ENCODE assay signal across 2 cellular contexts in genomic region chr22:22397292-22397870, GRCh38.
A peak's percentile ranks its signal among the peaks of the same experiment; 100 is the strongest.
TF ChIP-seq lines count a peak whose summit lies in the region.

No MANE protein-coding gene starts in this region.

TF ChIP-seq in SK-N-SH treated with all-trans-retinoic acid at 6 μM for 48 hours, 23 proteins besides CTCF, POLR2A, EP300 and RAD21 (continued from another document):
- TF ChIP-seq CSRNP3 (CRISPR knock-in tag; IDR thresholded peaks at IDR 0.05) (no peak), GLIS3 (CRISPR knock-in tag; IDR thresholded peaks at IDR 0.05) (no peak), ZC3H10 (CRISPR knock-in tag; IDR thresholded peaks at IDR 0.05) (no peak), POU6F1 (CRISPR knock-in tag; IDR thresholded peaks at IDR 0.05; ENCODE audit: borderline replicate concordance, low read depth) (no peak), OSR1 (CRISPR knock-in tag; IDR thresholded peaks at IDR 0.05) (no peak), TOX (CRISPR knock-in tag; IDR thresholded peaks at IDR 0.05; ENCODE audit: borderline replicate concordance) (no peak), SNAI2 (CRISPR knock-in tag; IDR thresholded peaks at IDR 0.05) (no peak), ZFP3 (CRISPR knock-in tag; IDR thresholded peaks at IDR 0.05) (no peak)

TF ChIP-seq in K562, 482 proteins besides CTCF, POLR2A, EP300 and RAD21 (continued from another document and continues in another):
- no peak for TF ChIP-seq FOXK1 (CRISPR knock-in tag; IDR thresholded peaks at IDR 0.05; ENCODE audit: borderline replicate concordance)
- 0 out of 2 replicates have a peak, but pooled peaks have one; percentile 66 for TF ChIP-seq FOXP1 (CRISPR knock-in tag; IDR thresholded peaks at IDR 0.05)
- 0 out of 2 replicates have a peak, but pooled peaks have one; percentile 22 for TF ChIP-seq CTBP1 (IDR thresholded peaks at IDR 0.05; ENCODE audit: borderline replicate concordance)
- TF ChIP-seq MAFG (tag; conservative IDR thresholded peaks at IDR 0.05): no peak
- TF ChIP-seq ATF2 (CRISPR knock-in tag; IDR thresholded peaks at IDR 0.05): no peak
- no peak for TF ChIP-seq DMBX1 (CRISPR knock-in tag; IDR thresholded peaks at IDR 0.05; ENCODE audit: borderline replicate concordance)
- TF ChIP-seq U2AF2 (optimal IDR thresholded peaks at IDR 0.05; ENCODE audit: low read depth, low read length): no peak
- peak; percentile 30; the same call in 1 of the 2 replicates for TF ChIP-seq SMC3 (conservative IDR thresholded peaks at IDR 0.05; ENCODE audit: insufficient read depth, low read depth, low read length)
- no peak for TF ChIP-seq ZC3H11A (IDR thresholded peaks at IDR 0.05; ENCODE audit: low read depth, low read length)
- TF ChIP-seq RUNX1 (IDR thresholded peaks at IDR 0.05; ENCODE audit: low read depth): no peak
- peak; percentile 42; the same call in 1 of the 2 replicates for TF ChIP-seq ESRRA (IDR thresholded peaks at IDR 0.05; ENCODE audit: borderline replicate concordance, low read depth)
- TF ChIP-seq ZNF239 (CRISPR knock-in tag; IDR thresholded peaks at IDR 0.05): no peak
- no peak for TF ChIP-seq ZNF324 (CRISPR knock-in tag; IDR thresholded peaks at IDR 0.05)
- TF ChIP-seq SPI1 (IDR thresholded peaks at IDR 0.05; ENCODE audit: borderline replicate concordance, low read depth, low read length): no peak
- TF ChIP-seq STAG1 (CRISPR knock-in tag; IDR thresholded peaks at IDR 0.05; ENCODE audit: borderline replicate concordance): no peak; the same call in 1 of the 2 replicates
- TF ChIP-seq LCOR (CRISPR knock-in tag; IDR thresholded peaks at IDR 0.05): no peak
- no peak for TF ChIP-seq ZNF696 (CRISPR knock-in tag; conservative IDR thresholded peaks at IDR 0.05)
- peak in 1 of 2 experiments; percentile 52; a peak in 1 of 4 replicates for TF ChIP-seq FOXA3 (CRISPR knock-in tag; conservative IDR thresholded peaks at IDR 0.05 in 1 of 2, IDR thresholded peaks at IDR 0.05 in 1 of 2)
- no peak for TF ChIP-seq CEBPG (CRISPR knock-in tag; IDR thresholded peaks at IDR 0.05)
- no peak for TF ChIP-seq CEBPG (tag; conservative IDR thresholded peaks at IDR 0.05 in 1 of 2, IDR thresholded peaks at IDR 0.05 in 1 of 2)
- no peak for TF ChIP-seq RBM39 (optimal IDR thresholded peaks at IDR 0.05; ENCODE audit: low read depth, low read length)
- TF ChIP-seq NELFE (IDR thresholded peaks at IDR 0.05; ENCODE audit: insufficient read depth, insufficient read length): no peak
- no peak for TF ChIP-seq CREB1 (IDR thresholded peaks at IDR 0.05)
- TF ChIP-seq CREB1 (CRISPR knock-in tag; IDR thresholded peaks at IDR 0.05): no peak
- no peak for TF ChIP-seq ZBTB8A (IDR thresholded peaks at IDR 0.05; ENCODE audit: partially characterized antibody)
- no peak for TF ChIP-seq ZC3H8 (IDR thresholded peaks at IDR 0.05)
- no peak for TF ChIP-seq POU5F1 (IDR thresholded peaks at IDR 0.05; ENCODE audit: borderline replicate concordance, low read depth, low read length, partially characterized antibody)
- no peak for TF ChIP-seq NFIX (CRISPR knock-in tag; IDR thresholded peaks at IDR 0.05; ENCODE audit: low read depth)
- no peak for TF ChIP-seq ESRRB (CRISPR knock-in tag; IDR thresholded peaks at IDR 0.05; ENCODE audit: borderline replicate concordance)
- no peak for TF ChIP-seq ZNF24 (IDR thresholded peaks at IDR 0.05)
- TF ChIP-seq TOE1 (IDR thresholded peaks at IDR 0.05; ENCODE audit: borderline replicate concordance): no peak
- TF ChIP-seq TOE1 (CRISPR knock-in tag; IDR thresholded peaks at IDR 0.05; ENCODE audit: borderline replicate concordance, low read depth): 0 out of 2 replicates have a peak, but pooled peaks have one; percentile 14
- no peak for TF ChIP-seq ZNF174 (CRISPR knock-in tag; IDR thresholded peaks at IDR 0.05)
- peak; percentile 17; the same call in 1 of the 2 replicates for TF ChIP-seq ZC3H4 (CRISPR knock-in tag; IDR thresholded peaks at IDR 0.05; ENCODE audit: borderline replicate concordance)
- TF ChIP-seq MCM3 (IDR thresholded peaks at IDR 0.05): peak; percentile 65; the same call in 1 of the 2 replicates
- no peak for TF ChIP-seq NCOR1 (IDR thresholded peaks at IDR 0.05)
- no peak for TF ChIP-seq KDM5B (IDR thresholded peaks at IDR 0.05; ENCODE audit: insufficient replicate concordance, low read depth, low read length)
- TF ChIP-seq ZNF212 (CRISPR knock-in tag; IDR thresholded peaks at IDR 0.05): no peak
- no peak for TF ChIP-seq HINFP (tag; conservative IDR thresholded peaks at IDR 0.05; ENCODE audit: low read depth)
- TF ChIP-seq MCM7 (IDR thresholded peaks at IDR 0.05): peak in 1 of 2 experiments; percentile 94; a peak in 1 of 4 replicates
- no peak for TF ChIP-seq ADNP (tag; IDR thresholded peaks at IDR 0.05)
- TF ChIP-seq ATF1 (CRISPR knock-in tag; IDR thresholded peaks at IDR 0.05): no peak
- no peak for TF ChIP-seq ATF1 (tag; IDR thresholded peaks at IDR 0.05)
- TF ChIP-seq RBM25 (IDR thresholded peaks at IDR 0.05; ENCODE audit: low read depth, low read length, severe bottlenecking): no peak
- no peak for TF ChIP-seq ZNF695 (CRISPR knock-in tag; IDR thresholded peaks at IDR 0.05)
- TF ChIP-seq TFAP4 (CRISPR knock-in tag; IDR thresholded peaks at IDR 0.05; ENCODE audit: borderline replicate concordance): 0 out of 2 replicates have a peak, but pooled peaks have one; percentile 29
- no peak for TF ChIP-seq E2F5 (CRISPR knock-in tag; IDR thresholded peaks at IDR 0.05)
- TF ChIP-seq SETDB1 (IDR thresholded peaks at IDR 0.05; ENCODE audit: low read length): peak; percentile 34
- TF ChIP-seq DNMT1 (IDR thresholded peaks at IDR 0.05): no peak
- TF ChIP-seq NRF1 (conservative IDR thresholded peaks at IDR 0.05 in 1 of 2, IDR thresholded peaks at IDR 0.05 in 1 of 2): no peak
- TF ChIP-seq RFX5 (IDR thresholded peaks at IDR 0.05; ENCODE audit: low read depth, low read length): no peak
- no peak for TF ChIP-seq CBX3 (IDR thresholded peaks at IDR 0.05; ENCODE audit: borderline replicate concordance in 1 of 2, low read length in 2 of 2)
- no peak for TF ChIP-seq TGIF2 (CRISPR knock-in tag; IDR thresholded peaks at IDR 0.05)
- TF ChIP-seq ZBTB12 (CRISPR knock-in tag; IDR thresholded peaks at IDR 0.05): no peak
- no peak for TF ChIP-seq TAF7 (tag; IDR thresholded peaks at IDR 0.05)
- TF ChIP-seq HMGXB4 (CRISPR knock-in tag; IDR thresholded peaks at IDR 0.05): no peak
- TF ChIP-seq TRIM24 (IDR thresholded peaks at IDR 0.05): no peak
- no peak for TF ChIP-seq PHB2 (IDR thresholded peaks at IDR 0.05; ENCODE audit: low read depth)
- no peak for TF ChIP-seq E2F1 (CRISPR knock-in tag; IDR thresholded peaks at IDR 0.05)
- TF ChIP-seq MCM2 (IDR thresholded peaks at IDR 0.05; ENCODE audit: low read depth): no peak
- no peak for TF ChIP-seq HNRNPL (IDR thresholded peaks at IDR 0.05; ENCODE audit: low read depth, low read length)
- TF ChIP-seq E2F3 (CRISPR knock-in tag; IDR thresholded peaks at IDR 0.05): no peak
- TF ChIP-seq BRCA1 (IDR thresholded peaks at IDR 0.05): no peak
- peak; percentile 75; the same call in 1 of the 2 replicates for TF ChIP-seq BRCA1 (CRISPR knock-in tag; IDR thresholded peaks at IDR 0.05)
- TF ChIP-seq JUNB (CRISPR knock-in tag; conservative IDR thresholded peaks at IDR 0.05): no peak
- no peak for TF ChIP-seq POLR2AphosphoS2 (IDR thresholded peaks at IDR 0.05; ENCODE audit: low read length)
- no peak for TF ChIP-seq SMARCA4 (IDR thresholded peaks at IDR 0.05)
- no peak for TF ChIP-seq HOXB6 (CRISPR knock-in tag; IDR thresholded peaks at IDR 0.05; ENCODE audit: borderline replicate concordance)
- no peak for TF ChIP-seq YBX1 (IDR thresholded peaks at IDR 0.05)
- no peak for TF ChIP-seq CAMTA2 (CRISPR knock-in tag; conservative IDR thresholded peaks at IDR 0.05)
- no peak for TF ChIP-seq ETS2 (tag; IDR thresholded peaks at IDR 0.05; ENCODE audit: borderline replicate concordance, poor library complexity, severe bottlenecking)
- no peak for TF ChIP-seq NFYB (IDR thresholded peaks at IDR 0.05; ENCODE audit: extremely low read depth, insufficient read length)
- no peak for TF ChIP-seq BDP1 (IDR thresholded peaks at IDR 0.05; ENCODE audit: insufficient read depth, insufficient read length)
- no peak for TF ChIP-seq FOXO4 (CRISPR knock-in tag; IDR thresholded peaks at IDR 0.05)
- no peak for TF ChIP-seq MTA3 (IDR thresholded peaks at IDR 0.05; ENCODE audit: borderline replicate concordance)
